15 cellular contexts compared by ENCODE assay signal in the genomic region with DNA sequence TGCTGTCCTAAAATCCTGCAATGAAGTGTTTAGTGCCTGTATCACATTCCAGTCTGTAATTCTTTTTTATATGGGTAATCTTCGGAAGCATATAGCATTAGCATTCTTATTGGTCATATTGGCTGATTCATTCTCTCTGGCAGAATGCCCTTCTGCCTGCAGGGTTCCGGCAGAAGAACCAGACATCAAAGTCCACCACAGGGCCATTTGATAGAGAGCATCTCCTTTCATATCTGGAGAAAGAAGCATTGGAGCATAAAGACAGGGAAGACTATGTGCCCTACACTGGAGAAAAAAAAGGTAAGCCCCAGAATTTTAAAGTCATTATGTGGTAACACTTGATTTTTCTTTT. TPM values are rescaled to one million over a fixed set of nuclear protein-coding genes. Genes with fewer than 3 reads are reported as not detected.
DNase-seq lines count a peak whose midpoint lies in the region; ATAC-seq and TF ChIP-seq lines count a peak whose summit lies in the region.
"Had no signal": no experiment of that assay in that cellular context is flagged by ENCODE, and none has a peak within 500 bp of the region (broad histone marks: within the 10 kb centered on the region; RNA-seq: fewer than 3 reads in every experiment).

No MANE protein-coding gene starts in this region.

- in situ Hi-C loops in mammary epithelial cell (cut with MboI; ENCODE audit: low sequenced_read_pairs in 2 of 2): no loop called here

- no peak overlapping the region for H2BK15ac ChIP-seq in mesenchymal stem cell (ENCODE audit: low read depth, poor library complexity, severe bottlenecking)

- 0% methylated on average over 2 of the region's 2 CpGs for whole genome bisulfite sequencing in mammary epithelial cell (ENCODE audit: low coverage, missing lambda C conversion rate)
- WGBS in mesenchymal stem cell: 54% methylated on average over 2 of the region's 2 CpGs
- WGBS in heart right ventricle, 2 donors: 68 to 75% methylated on average over 2 of the region's 2 CpGs

- no peak overlapping the region for H2BK5ac ChIP-seq in mesenchymal stem cell (ENCODE audit: low read depth, low read length, poor library complexity, severe bottlenecking)

- no peak overlapping the region for H2AK5ac ChIP-seq in mesenchymal stem cell (ENCODE audit: low read length, severe bottlenecking)

- H3K27me3 ChIP-seq in BJ (ENCODE audit: control insufficient read depth, insufficient read depth, low read length) (no peaks in the 10 kb centered on the region), mammary epithelial cell (ENCODE audit: insufficient read depth, low read length) (no peaks in the 10 kb centered on the region), mesenchymal stem cell (ENCODE audit: control insufficient read depth in 1 of 2, insufficient read depth in 1 of 2, low read length in 2 of 2) (no peaks in the 10 kb centered on the region), heart right ventricle (no peaks in the 10 kb centered on the region)
- H3K27me3 ChIP-seq: adrenal gland, gastroesophageal sphincter, testis had no signal

- no peak overlapping the region for H3K4me2 ChIP-seq in mammary epithelial cell (ENCODE audit: insufficient read depth, low read depth, low read length)
- H3K4me2 ChIP-seq in mesenchymal stem cell (ENCODE audit: low read length, poor library complexity, severe bottlenecking): no peak overlapping the region

- H3K27me3 Mint-ChIP-seq in stimulated activated naive CD8-positive, alpha-beta T cell treated with anti-CD3 and anti-CD28 coated beads, Interleukin-15, amount 100 ng/mL, for 72 hours: no peaks in the 10 kb centered on the region
- H3K27me3 Mint-ChIP-seq in T-cell: no peaks in the 10 kb centered on the region

- CTCF ChIA-PET in BJ (lab: Yijun Ruan, JAX) (no interaction called here), mammary epithelial cell (lab: Charles Lee; ENCODE audit: low non-redundant PET) (no interaction called here), T-cell (lab: Charles Lee) (no interaction called here)

- no peak for ATAC-seq in stimulated activated naive CD8-positive, alpha-beta T cell treated with anti-CD3 and anti-CD28 coated beads, Interleukin-15, amount 100 ng/mL, for 72 hours
- ATAC-seq in heart right ventricle (no peak), T-cell (replicated peaks in 1 of 4) (no peak), HG03571 (IDR thresholded peaks at IDR 0.05; ENCODE audit: unreplicated experiment) (no peak)
- ATAC-seq: activated CD8-positive, alpha-beta T cell treated with anti-CD3 and anti-CD28 coated beads, Interleukin-2, amount 10 ng/mL, durations not matched to agents 7 days and 5 days; gastroesophageal sphincter; Panc1 had no signal

- POLR2A ChIA-PET in BJ (lab: Charles Lee) (no interaction called here), T-cell (lab: Charles Lee) (no interaction called here)

- no TSS peak for BruUV-seq in mammary epithelial cell (replicated peaks; lab: Mats Ljungman, UMichigan)

- H3K14ac ChIP-seq in mesenchymal stem cell (ENCODE audit: low read length in 2 of 2): no peak overlapping the region

- no peak overlapping the region for H3K27ac Mint-ChIP-seq in stimulated activated naive CD8-positive, alpha-beta T cell treated with anti-CD3 and anti-CD28 coated beads, Interleukin-15, amount 100 ng/mL, for 72 hours
- H3K27ac Mint-ChIP-seq in T-cell: no peak overlapping the region
- H3K27ac Mint-ChIP-seq: activated CD8-positive, alpha-beta T cell treated with anti-CD3 and anti-CD28 coated beads, Interleukin-2, amount 10 ng/mL, durations not matched to agents 7 days and 5 days had no signal

- no peak for TF ChIP-seq CTCF in BJ (IDR thresholded peaks at IDR 0.05; ENCODE audit: insufficient read depth, low read depth, low read length)
- TF ChIP-seq CTCF in mammary epithelial cell (conservative IDR thresholded peaks at IDR 0.05 in 1 of 2, IDR thresholded peaks at IDR 0.05 in 1 of 2; ENCODE audit: extremely low read depth in 1 of 2, insufficient read depth in 1 of 2, low read depth in 1 of 2, low read length in 2 of 2): no peak
- TF ChIP-seq CTCF in heart right ventricle (IDR thresholded peaks at IDR 0.05): no peak

- H2AFZ ChIP-seq in mammary epithelial cell (ENCODE audit: low read depth, low read length) (no peak overlapping the region), mesenchymal stem cell (ENCODE audit: low read depth, low read length) (no peak overlapping the region)

- no peak overlapping the region for H2BK120ac ChIP-seq in mesenchymal stem cell (ENCODE audit: low read depth, low read length)

- H3K27ac ChIP-seq in mammary epithelial cell (ENCODE audit: insufficient read depth, low read depth, low read length): peak overlapping the region; percentile 5
- no peak overlapping the region for H3K27ac ChIP-seq in mesenchymal stem cell (ENCODE audit: low read length, poor library complexity, severe bottlenecking)
- no peak overlapping the region for H3K27ac ChIP-seq in heart right ventricle
- H3K27ac ChIP-seq: adrenal gland, gastroesophageal sphincter, testis had no signal

- dilution Hi-C loops in mammary epithelial cell (cut with HindIII; ENCODE audit: low sequenced_read_pairs): no loop called here

- H3K4me3 ChIP-seq in BJ (ENCODE audit: low read depth, low read length) (no peak overlapping the region), mammary epithelial cell (replicated peaks in 1 of 3; ENCODE audit: insufficient read depth in 1 of 3, low read depth in 2 of 3, low read length in 3 of 3) (no peak overlapping the region), mesenchymal stem cell (ENCODE audit: insufficient read depth in 1 of 2, low read depth in 1 of 2, low read length in 2 of 2) (no peak overlapping the region), heart right ventricle (no peak overlapping the region)
- H3K4me3 ChIP-seq: adrenal gland, gastroesophageal sphincter, testis had no signal

- peaks cover 43% of the 10 kb centered on the region for H3K4me1 ChIP-seq in mammary epithelial cell (ENCODE audit: insufficient read depth, low read length)
- peaks cover 6% of the 10 kb centered on the region for H3K4me1 ChIP-seq in mesenchymal stem cell (ENCODE audit: control insufficient read depth, insufficient read depth, low read depth, low read length)
- peaks cover 0 to 5% (median 0%) of the 10 kb centered on the region in 9 donors for H3K4me1 ChIP-seq in heart right ventricle
- H3K4me1 ChIP-seq: testis had no signal

- H4K8ac ChIP-seq in mesenchymal stem cell (ENCODE audit: low read length): no peak overlapping the region

- no peak overlapping the region for H3K9ac ChIP-seq in mammary epithelial cell (ENCODE audit: insufficient read depth, low read length)
- no peak overlapping the region for H3K9ac ChIP-seq in mesenchymal stem cell (ENCODE audit: low read length)

- no peak overlapping the region for H2BK12ac ChIP-seq in mesenchymal stem cell (ENCODE audit: low read length in 2 of 2)

- H3K36me3 ChIP-seq in BJ (ENCODE audit: control insufficient read depth, insufficient read depth, low read length) (peaks cover 1% of the 10 kb centered on the region; the same call in 1 of the 2 replicates), mammary epithelial cell (ENCODE audit: insufficient read depth, low read length) (peaks cover 33% of the 10 kb centered on the region), mesenchymal stem cell (ENCODE audit: control insufficient read depth in 1 of 2, insufficient read depth in 2 of 2, low read depth in 1 of 2, low read length in 2 of 2) (peaks cover 3 to 76% of the 10 kb centered on the region in 2 experiments), heart right ventricle (peaks cover 0 to 91% (median 23%) of the 10 kb centered on the region in 9 donors)
- H3K36me3 ChIP-seq: adrenal gland had no signal

- intact Hi-C loops in mammary epithelial cell (cut with micrococcal nuclease) (no loop called here), heart right ventricle (cut with DNase I) (no loop called here)

- peaks cover 10% of the 10 kb centered on the region for H3K4me1 Mint-ChIP-seq in stimulated activated naive CD8-positive, alpha-beta T cell treated with anti-CD3 and anti-CD28 coated beads, Interleukin-15, amount 100 ng/mL, for 72 hours
- peaks cover 9 to 20% (median 9%) of the 10 kb centered on the region in 3 donors for H3K4me1 Mint-ChIP-seq in T-cell

- H3K9me3 ChIP-seq in mammary epithelial cell (replicated peaks; ENCODE audit: insufficient read depth, low read length) (no peaks in the 10 kb centered on the region), mesenchymal stem cell (ENCODE audit: control insufficient read depth, low read length) (peaks cover 6% of the 10 kb centered on the region), heart right ventricle (peaks cover 0 to 7% (median 0%) of the 10 kb centered on the region in 11 donors)
- H3K9me3 ChIP-seq: adrenal gland, gastroesophageal sphincter, testis had no signal

- H4K20me1 ChIP-seq in mammary epithelial cell (ENCODE audit: insufficient read depth, low read length): no peaks in the 10 kb centered on the region

- H3K79me2 ChIP-seq in mammary epithelial cell (ENCODE audit: insufficient read depth, low read length): peaks cover 82% of the 10 kb centered on the region

- H3K18ac ChIP-seq in mesenchymal stem cell (ENCODE audit: low read depth in 1 of 2, low read length in 2 of 2): no peak overlapping the region

- no peak overlapping the region for H3K4me3 Mint-ChIP-seq in stimulated activated naive CD8-positive, alpha-beta T cell treated with anti-CD3 and anti-CD28 coated beads, Interleukin-15, amount 100 ng/mL, for 72 hours
- no peak overlapping the region for H3K4me3 Mint-ChIP-seq in T-cell
- H3K4me3 Mint-ChIP-seq: activated CD8-positive, alpha-beta T cell treated with anti-CD3 and anti-CD28 coated beads, Interleukin-2, amount 10 ng/mL, durations not matched to agents 7 days and 5 days had no signal

- H3K4ac ChIP-seq in mesenchymal stem cell (ENCODE audit: low read depth in 1 of 2, low read length in 2 of 2): no peak overlapping the region

- H3K9me3 Mint-ChIP-seq in stimulated activated naive CD8-positive, alpha-beta T cell treated with anti-CD3 and anti-CD28 coated beads, Interleukin-15, amount 100 ng/mL, for 72 hours: no peaks in the 10 kb centered on the region
- no peaks in the 10 kb centered on the region for H3K9me3 Mint-ChIP-seq in T-cell

- DNase-seq in BJ (ENCODE audit: low read depth) (peak; percentile 45), NCI-H446 treated with DMSO at 0.1 percent for 48 hours (lab: John Stamatoyannopoulos, UW) (peak; percentile 12), mammary epithelial cell (peak; percentile 70), mesenchymal stem cell (peak; percentile 70), heart right ventricle (no peak), T-cell (no peak)
- DNase-seq in stimulated activated naive CD8-positive, alpha-beta T cell treated with anti-CD3 and anti-CD28 coated beads, Interleukin-15, amount 100 ng/mL, for 72 hours: no peak
- DNase-seq: activated CD8-positive, alpha-beta T cell treated with anti-CD3 and anti-CD28 coated beads, Interleukin-2, amount 10 ng/mL, durations not matched to agents 7 days and 5 days; NCI-H1105 treated with DMSO at 0.1 percent for 48 hours; stimulated activated CD4-positive, alpha-beta T cell treated with anti-CD3 and anti-CD28 coated beads, Interleukin-2, amount 100 ng/mL, for 48 hours; testis had no signal

- H3K23ac ChIP-seq in mesenchymal stem cell (ENCODE audit: low read length in 2 of 2): no peak overlapping the region

- H3K36me3 Mint-ChIP-seq in T-cell: peaks cover 58% of the 10 kb centered on the region

- H4K91ac ChIP-seq in mesenchymal stem cell (ENCODE audit: low read length): no peak overlapping the region

- H3K79me1 ChIP-seq in mesenchymal stem cell (replicated peaks; ENCODE audit: low read length, poor library complexity, severe bottlenecking): peaks cover 41% of the 10 kb centered on the region

RNA-seq across cellular contexts. Expression of a gene that starts 39.6 kb away (rescaled TPM):
- polyA plus RNA-seq in BJ (2011; rRNA removed) (5.8 and 16.5 TPM in 2 replicates), mammary epithelial cell (22.2 TPM), heart right ventricle (10 to 100 TPM in 1 of 2 donors, 1 to 10 TPM in 1; 5.4 to 21.6 TPM)
- 7.7 and 9.7 TPM in 2 replicates for polyA minus RNA-seq in BJ (2011; rRNA and poly(A)+ RNA removed)
- total RNA-seq in mammary epithelial cell (100 to 1,000 TPM in 1 of 2 donors, 10 to 100 TPM in 1; 50.3 to 124 TPM), heart right ventricle (10 to 100 TPM; 15.2 to 28.7 (median 18.2) TPM), T-cell (10 to 100 TPM; 47.2 to 55.8 (median 53.4) TPM)
- 58.6 TPM for polyA minus RNA-seq in mammary epithelial cell
- 23.3 TPM for polyA plus RNA-seq in mesenchymal stem cell (2013, experiment 1 of 2)
- 24.1 TPM for polyA plus RNA-seq in mesenchymal stem cell (2013, experiment 2 of 2)

Comparison
In these comparisons a context has a peak if more than half of its experiments do, and no peak if none do; other contexts are left out.
1. DNase-seq: peak in BJ (single experiment), NCI-H446 treated with DMSO at 0.1 percent for 48 hours (single experiment), mammary epithelial cell (single experiment) and mesenchymal stem cell (single experiment); none in stimulated activated naive CD8-positive, alpha-beta T cell treated with anti-CD3 and anti-CD28 coated beads, Interleukin-15, amount 100 ng/mL, for 72 hours (0 of 2), heart right ventricle (0 of 2) and T-cell (0 of 34).